In the genomic region with DNA sequence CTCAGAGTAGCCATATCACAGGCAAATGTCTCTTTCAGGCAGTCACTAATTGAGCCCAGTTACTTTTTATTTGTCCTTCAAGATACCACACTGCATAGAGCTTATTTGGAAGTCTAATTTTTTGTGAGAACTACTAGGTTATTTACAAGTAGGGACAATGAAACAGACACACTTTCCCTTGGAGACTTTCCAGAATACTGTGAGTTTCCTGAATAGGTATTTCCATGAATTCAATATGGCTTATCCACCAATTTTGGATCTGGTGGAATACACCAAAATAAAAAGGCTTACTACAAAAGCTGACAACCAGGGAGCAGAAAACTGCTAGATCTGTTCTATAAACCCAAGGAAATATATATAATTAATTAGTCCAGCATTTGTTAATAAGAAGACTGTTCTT, we compare ENCODE assay signal across 27 cellular contexts.
"Had no signal": no experiment of that assay in that cellular context is flagged by ENCODE, and none has a peak within 500 bp of the region (broad histone marks: within the 10 kb centered on the region; RNA-seq: fewer than 3 reads in every experiment).

No MANE protein-coding gene starts in this region.

- H3K9ac ChIP-seq: SK-N-SH had no signal

- H3K4me2 ChIP-seq: PC-9, SK-N-SH had no signal

- H3K4me3 ChIP-seq: PC-9, SJCRH30 had no signal

- H2AFZ ChIP-seq: PC-9 had no signal

- H3K27me3 ChIP-seq: SJCRH30 had no signal

- H3K27ac ChIP-seq: PC-9, RWPE1, SJCRH30 had no signal

- H3K36me3 ChIP-seq: SJCRH30 had no signal

- FAIRE-seq: RCC 7860 had no signal

- H3K4me1 ChIP-seq: SJCRH30 had no signal

- H3K9me3 ChIP-seq: SJCRH30, SK-N-SH had no signal

- DNase-seq: Kasumi-1, MM.1S, MV-4-11, NCI-H1092, NCI-H1105, NCI-H1417 treated with DMSO at 0.1 percent for 48 hours, NCI-H1436 treated with DMSO at 0.1 percent for 48 hours, NCI-H1694 treated with DMSO at 0.1 percent for 48 hours, NCI-H187 treated with DMSO at 0.1 percent for 48 hours, NCI-H2029, NCI-H2081, NCI-H2171 treated with DMSO at 0.1 percent for 48 hours, NCI-H2227 treated with DMSO at 0.1 percent for 48 hours, NCI-H345, NCI-H446, NCI-H510A treated with DMSO at 0.1 percent for 48 hours, NCI-H524 treated with DMSO at 0.1 percent for 48 hours, NCI-H526 treated with DMSO at 0.1 percent for 48 hours, NCI-H774, PC-9, SHP77, SIG-M5, SJCRH30, SK-N-SH, SW 1271 had no signal
